Comparison of ENCODE assay signal across 19 cellular contexts in the genomic region with DNA sequence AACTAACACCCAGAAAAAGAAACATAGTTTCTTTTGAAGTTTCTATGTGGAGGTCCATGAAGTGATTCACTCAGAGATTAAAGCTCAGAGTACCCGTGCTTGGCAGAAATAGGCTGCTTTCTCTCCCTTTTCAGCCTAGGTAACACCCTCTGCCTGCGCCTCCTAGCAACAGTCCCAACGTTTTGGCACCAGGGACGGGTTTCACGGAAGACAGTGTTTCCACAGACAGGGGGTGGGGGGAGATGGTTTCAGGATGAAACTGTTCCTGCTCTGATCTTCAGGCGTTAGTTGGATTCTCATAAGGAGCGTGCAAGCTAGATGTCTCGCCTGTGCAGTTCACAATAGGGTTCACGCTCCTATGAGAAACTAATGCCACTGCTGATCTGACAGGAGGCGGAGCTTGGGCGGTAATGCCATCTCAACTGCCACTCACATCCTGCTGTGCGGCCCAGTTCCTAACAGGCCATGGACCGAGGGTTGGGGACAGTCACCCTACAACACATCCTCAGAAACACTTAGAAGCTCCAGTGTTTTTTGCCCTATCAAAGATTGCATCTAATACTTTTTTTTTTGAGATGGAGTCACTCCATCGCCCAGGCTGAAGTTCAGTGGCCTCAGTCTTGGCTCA. TPM values are rescaled to one million over a fixed set of nuclear protein-coding genes. Genes with fewer than 3 reads are reported as not detected.
"Had no signal": no experiment of that assay in that cellular context is flagged by ENCODE, and none has a peak within 500 bp of the region (broad histone marks: within the 10 kb centered on the region; RNA-seq: fewer than 3 reads in every experiment).

No MANE protein-coding gene starts in this region.

- H3K36me3 ChIP-seq: esophagus squamous epithelium, gastrocnemius medialis, right atrium auricular region, suprapubic skin had no signal

- H3K9me3 ChIP-seq: esophagus squamous epithelium, gastrocnemius medialis, right atrium auricular region, suprapubic skin, tibial nerve had no signal

- FAIRE-seq: colon had no signal

- ATAC-seq: activated CD4-positive, CD25-positive, alpha-beta regulatory T cell treated with anti-CD3 and anti-CD28 coated beads, Interleukin-2, amount 50 U/mL, for 24 hours; activated naive CD8-positive, alpha-beta T cell treated with anti-CD3 and anti-CD28 coated beads, Interleukin-2, amount 50 U/mL, for 24 hours; activated T-cell treated with anti-CD3 and anti-CD28 coated beads, Interleukin-2, amount 50 U/mL, for 72 hours; gastrocnemius medialis; left cardiac atrium; stimulated activated naive CD8-positive, alpha-beta T cell treated with anti-CD3 and anti-CD28 coated beads, Interleukin-15, amount 100 ng/mL, for 72 hours had no signal

- H3K27me3 ChIP-seq: esophagus squamous epithelium, gastrocnemius medialis, right atrium auricular region, suprapubic skin, tibial nerve had no signal

- H3K4me3 ChIP-seq: esophagus squamous epithelium, gastrocnemius medialis, right atrium auricular region, suprapubic skin, tibial nerve had no signal

- H3K27ac ChIP-seq: esophagus squamous epithelium, gastrocnemius medialis, right atrium auricular region, suprapubic skin, tibial nerve had no signal

- DNase-seq: activated CD4-positive, alpha-beta memory T cell treated with anti-CD3 and anti-CD28 coated beads, Interleukin-2, amount 10 ng/mL, durations not matched to agents 7 days and 5 days; activated CD4-positive, alpha-beta T cell treated with anti-CD3 and anti-CD28 coated beads, Interleukin-2, amount 10 ng/mL, durations not matched to agents 24 days and 14 days; activated effector memory CD4-positive, alpha-beta T cell treated with Interleukin-2 at 50 U/mL for 16 hours; activated naive CD4-positive, alpha-beta T cell treated with anti-CD3 and anti-CD28 coated beads, Interleukin-2, amount 50 U/mL, for 16 hours; activated naive CD8-positive, alpha-beta T cell treated with anti-CD3 and anti-CD28 coated beads, Interleukin-2, amount 50 U/mL, for 24 hours; activated T-cell treated with anti-CD3 and anti-CD28 coated beads, Interleukin-2, amount 50 U/mL, for 72 hours; endodermal cell; esophagus squamous epithelium; gastrocnemius medialis; islet precursor cell; left cardiac atrium; stimulated activated CD4-positive, alpha-beta T cell treated with anti-CD3 and anti-CD28 coated beads, Interleukin-4, amount 100 ng/mL, for 24 hours; stimulated activated naive CD8-positive, alpha-beta T cell treated with anti-CD3 and anti-CD28 coated beads, Interleukin-15, amount 100 ng/mL, for 72 hours had no signal

- H3K4me1 ChIP-seq: gastrocnemius medialis, right atrium auricular region, suprapubic skin, tibial nerve had no signal

RNA-seq across cellular contexts. Expression of a gene that starts 54.8 kb away (rescaled TPM):
- total RNA-seq: activated CD4-positive, alpha-beta memory T cell treated with anti-CD3 and anti-CD28 coated beads, Interleukin-2, amount 10 ng/mL, durations not matched to agents 7 days and 5 days; activated CD4-positive, alpha-beta T cell treated with anti-CD3 and anti-CD28 coated beads, Interleukin-2, amount 10 ng/mL, durations not matched to agents 24 days and 14 days; endodermal cell; T-helper 2 cell treated with Interferon-gamma antibody and Interleukin-4, amounts not matched to agents 100 ng/mL and 5 ng/mL, for 36 hours had no signal
